In the genomic region with DNA sequence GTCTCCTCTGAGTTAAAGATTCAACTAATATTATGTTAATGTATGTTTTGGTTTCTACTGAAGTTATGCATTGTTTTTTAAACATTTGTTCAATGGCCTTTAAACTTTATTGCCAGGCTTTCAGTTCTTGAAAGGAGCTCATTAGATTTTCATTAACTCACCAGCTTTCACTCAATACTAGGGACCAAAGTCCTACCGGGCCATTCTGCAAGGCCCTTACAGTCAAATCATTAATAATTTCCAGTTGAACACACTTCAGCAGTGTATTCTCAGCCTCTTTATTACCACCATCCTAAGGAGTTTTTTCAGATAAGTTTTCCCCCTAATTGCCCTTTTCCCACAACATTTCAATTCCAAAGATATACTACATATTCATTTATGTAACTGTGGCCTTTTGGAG, we compare ENCODE assay signal across 24 cellular contexts.
"Had no signal": no experiment of that assay in that cellular context is flagged by ENCODE, and none has a peak within 500 bp of the region (broad histone marks: within the 10 kb centered on the region; RNA-seq: fewer than 3 reads in every experiment).

No MANE protein-coding gene starts in this region.

- ATAC-seq: foreskin keratinocyte; gastroesophageal sphincter; heart left ventricle; left colon; natural killer cell treated with Interleukin-12 subunit alpha and Interleukin-12 subunit beta and Interleukin-15 and Interleukin-18, amount 100 ng/mL, for 72 hours; psoas muscle; stimulated activated memory B cell treated with anti-CD40 and anti-IgM and Interleukin-4, amounts not matched to agents 10 μg/mL and 1 μg/mL and 100 μg/mL, for 72 hours; stimulated activated naive CD8-positive, alpha-beta T cell treated with anti-CD3 and anti-CD28 coated beads, Interleukin-15, Interleukin-2, amounts not matched to agents 100 U/mL and 50 U/mL, for 24 hours had no signal

- H3K4me1 ChIP-seq: foreskin keratinocyte, heart left ventricle, psoas muscle, right atrium auricular region, spleen, testis, tibial artery had no signal

- H3K27ac ChIP-seq: coronary artery, esophagus muscularis mucosa, foreskin keratinocyte, gastroesophageal sphincter, heart left ventricle, psoas muscle, right atrium auricular region, sigmoid colon, spleen, testis, tibial artery had no signal

- H3K36me3 ChIP-seq: esophagus muscularis mucosa, gastroesophageal sphincter, heart left ventricle, right atrium auricular region, sigmoid colon, spleen, tibial artery had no signal

- H3K4me3 ChIP-seq: coronary artery, esophagus muscularis mucosa, gastroesophageal sphincter, heart left ventricle, lung, psoas muscle, right atrium auricular region, sigmoid colon, spleen, testis, tibial artery had no signal

- DNase-seq: dermis blood vessel endothelial cell; effector memory CD4-positive, alpha-beta T cell; foreskin keratinocyte; heart left ventricle; hippocampal formation; kidney glomerular epithelial cell; left colon; naive B cell; nucleus accumbens; psoas muscle; sigmoid colon; spleen; stimulated activated CD4-positive, alpha-beta T cell treated with anti-CD3 and anti-CD28 coated beads, Interleukin-4, amount 100 ng/mL, for 4 hours; stimulated activated naive CD8-positive, alpha-beta T cell treated with anti-CD3 and anti-CD28 coated beads, Interleukin-15, Interleukin-2, amounts not matched to agents 100 U/mL and 50 U/mL, for 24 hours; substantia nigra; testis; tibial artery had no signal

- H3K27me3 ChIP-seq: esophagus muscularis mucosa, foreskin keratinocyte, gastroesophageal sphincter, heart left ventricle, right atrium auricular region, sigmoid colon, spleen, testis, tibial artery had no signal

- H3K9me3 ChIP-seq: esophagus muscularis mucosa, gastroesophageal sphincter, heart left ventricle, psoas muscle, right atrium auricular region, sigmoid colon, spleen, testis, tibial artery had no signal
